Comparison of ENCODE assay signal across 8 cellular contexts in genomic region chr1:109532365-109533136, GRCh38. TPM values are rescaled to one million over a fixed set of nuclear protein-coding genes. Genes with fewer than 3 reads are reported as not detected.
DNase-seq lines count a peak whose midpoint lies in the region; ATAC-seq and TF ChIP-seq lines count a peak whose summit lies in the region.

No MANE protein-coding gene starts in this region.

- H3K4me1 Mint-ChIP-seq in activated CD8-positive, alpha-beta memory T cell treated with anti-CD3 and anti-CD28 coated beads, Interleukin-2, amount 10 ng/mL, durations not matched to agents 7 days and 5 days: peaks cover 23% of the 10 kb centered on the region
- peaks cover 2% of the 10 kb centered on the region for H3K4me1 Mint-ChIP-seq in endodermal cell

- no peaks in the 10 kb centered on the region for H3K36me3 ChIP-seq in BE2C
- H3K36me3 ChIP-seq in endodermal cell (ENCODE audit: control insufficient read depth, insufficient read depth, low read length): no peaks in the 10 kb centered on the region
- H3K36me3 ChIP-seq in mucosa of rectum (ENCODE audit: control insufficient read depth in 2 of 2, insufficient read depth in 2 of 2, low read length in 2 of 2): no peaks in the 10 kb centered on the region

- peak; percentile 98 for TF ChIP-seq CTCF in BE2C (IDR thresholded peaks at IDR 0.05; ENCODE audit: low read depth, low read length)
- TF ChIP-seq CTCF in endodermal cell (conservative IDR thresholded peaks at IDR 0.05): peak; percentile 82

- H3K27ac Mint-ChIP-seq in activated CD8-positive, alpha-beta memory T cell treated with anti-CD3 and anti-CD28 coated beads, Interleukin-2, amount 10 ng/mL, durations not matched to agents 7 days and 5 days: peak overlapping the region; percentile 91
- H3K27ac Mint-ChIP-seq in endodermal cell: peak overlapping the region; percentile 90

- peak; percentile 76 for ATAC-seq in GM19328 (IDR thresholded peaks at IDR 0.05; ENCODE audit: unreplicated experiment)
- ATAC-seq in activated CD8-positive, alpha-beta memory T cell treated with anti-CD3 and anti-CD28 coated beads, Interleukin-2, amount 10 ng/mL, durations not matched to agents 7 days and 5 days: peak; percentile 90

- CTCF ChIA-PET in activated CD8-positive, alpha-beta memory T cell treated with anti-CD3 and anti-CD28 coated beads, Interleukin-2, amount 10 ng/mL, durations not matched to agents 7 days and 5 days (lab: Charles Lee): interaction anchor here (0.6 to 46.0 kb wide), 80 partner anchors 8 to 840 kb away, joined by 3 to 1550 read pairs (median 5); partner anchors contain the start of genes AHCYL1, AMIGO1, AMPD2 and ATXN7L2

- H3K9ac ChIP-seq in endodermal cell (ENCODE audit: extremely low read depth, low read length, poor library complexity, severe bottlenecking) (no peak overlapping the region), mucosa of rectum (ENCODE audit: low read depth in 1 of 2, low read length in 2 of 2) (peak overlapping the region; percentile 20 to 42)

- H3K4me3 ChIP-seq in BE2C (ENCODE audit: low read depth, low read length): peak overlapping the region; percentile 37
- no peak overlapping the region for H3K4me3 ChIP-seq in endodermal cell (ENCODE audit: low read length)
- peak overlapping the region; percentile 45 to 62 for H3K4me3 ChIP-seq in mucosa of rectum (ENCODE audit: low read length in 2 of 2)

- H3K9me3 ChIP-seq in BE2C (no peaks in the 10 kb centered on the region), endodermal cell (ENCODE audit: control insufficient read depth, low read length) (no peaks in the 10 kb centered on the region), mucosa of rectum (ENCODE audit: control insufficient read depth in 2 of 2, low read length in 2 of 2) (no peaks in the 10 kb centered on the region)

- no peaks in the 10 kb centered on the region for H3K9me3 Mint-ChIP-seq in activated CD8-positive, alpha-beta memory T cell treated with anti-CD3 and anti-CD28 coated beads, Interleukin-2, amount 10 ng/mL, durations not matched to agents 7 days and 5 days (ENCODE audit: low read depth)
- H3K9me3 Mint-ChIP-seq in endodermal cell: no peaks in the 10 kb centered on the region

- 0 to 29% methylated on average over 1 to 12 of the region's 12 CpGs for WGBS in endodermal cell (ENCODE audit: insufficient coverage in 1 of 2, insufficient read length in 1 of 2), 2 experiments

- H3K27me3 Mint-ChIP-seq in activated CD8-positive, alpha-beta memory T cell treated with anti-CD3 and anti-CD28 coated beads, Interleukin-2, amount 10 ng/mL, durations not matched to agents 7 days and 5 days: no peaks in the 10 kb centered on the region
- H3K27me3 Mint-ChIP-seq in endodermal cell (ENCODE audit: insufficient read depth): no peaks in the 10 kb centered on the region

- H3K27ac ChIP-seq in endodermal cell (ENCODE audit: low read depth, low read length): no peak overlapping the region
- H3K27ac ChIP-seq in mucosa of rectum (ENCODE audit: low read depth in 2 of 2, low read length in 2 of 2): no peak overlapping the region

- no peaks in the 10 kb centered on the region for H3K36me3 Mint-ChIP-seq in activated CD8-positive, alpha-beta memory T cell treated with anti-CD3 and anti-CD28 coated beads, Interleukin-2, amount 10 ng/mL, durations not matched to agents 7 days and 5 days
- H3K36me3 Mint-ChIP-seq in endodermal cell (ENCODE audit: low read depth): no peaks in the 10 kb centered on the region

- peak; percentile 88 for DNase-seq in BE2C
- DNase-seq in HT1080 (ENCODE audit: low read depth): peak; percentile 74
- peak; percentile 47 to 56 for DNase-seq in NOMO-1 (lab: John Stamatoyannopoulos, UW; ENCODE audit: unreplicated experiment in 2 of 2)
- DNase-seq in activated CD8-positive, alpha-beta memory T cell treated with anti-CD3 and anti-CD28 coated beads, Interleukin-2, amount 10 ng/mL, durations not matched to agents 7 days and 5 days: peak; percentile 94
- DNase-seq in endodermal cell: peak; percentile 97
- peak; percentile 79 to 87 for DNase-seq in stimulated activated CD8-positive, alpha-beta memory T cell treated with anti-CD3 and anti-CD28 coated beads, Interleukin-2, amount 100 ng/mL, for 48 hours (ENCODE audit: low read depth in 2 of 2)

- H3K27me3 ChIP-seq in BE2C: no peaks in the 10 kb centered on the region
- H3K27me3 ChIP-seq in endodermal cell (ENCODE audit: control insufficient read depth, insufficient read depth, low read length, poor library complexity, severe bottlenecking): peaks cover 4% of the 10 kb centered on the region
- H3K27me3 ChIP-seq in mucosa of rectum (ENCODE audit: control insufficient read depth in 2 of 2, insufficient read depth in 2 of 2, low read length in 2 of 2): no peaks in the 10 kb centered on the region

- peak overlapping the region; percentile 48 for H3K4me3 Mint-ChIP-seq in activated CD8-positive, alpha-beta memory T cell treated with anti-CD3 and anti-CD28 coated beads, Interleukin-2, amount 10 ng/mL, durations not matched to agents 7 days and 5 days
- H3K4me3 Mint-ChIP-seq in endodermal cell: no peak overlapping the region

- H3K4me1 ChIP-seq in BE2C (peaks cover 19% of the 10 kb centered on the region), endodermal cell (ENCODE audit: control insufficient read depth, insufficient read depth, low read length) (peaks cover 3% of the 10 kb centered on the region), mucosa of rectum (ENCODE audit: control insufficient read depth in 2 of 2, insufficient read depth in 2 of 2, low read length in 2 of 2) (peaks cover 8 to 17% of the 10 kb centered on the region in 2 donors)

RNA-seq across cellular contexts. Expression of gene GPR61, which starts 7.1 kb away (rescaled TPM):
- 1.1 TPM for polyA plus RNA-seq in BE2C (2012; ENCODE audit: insufficient read depth, insufficient read length, low read depth)
- total RNA-seq in HT1080 (2014; rRNA removed; shearing (Covaris generic)): not detected in 2 replicates
- 0.02 TPM in 1 of 2 replicates, not detected in the other for polyA plus RNA-seq in HT1080 (2015; cell fraction: cytosol; rRNA removed)
- polyA plus RNA-seq in HT1080 (2015; cell fraction: nucleus; rRNA removed): 0.05 TPM in 1 of 2 replicates, not detected in the other
- under 1 TPM in 1 of 2 experiments, not detected in 1; 0.16 TPM for total RNA-seq in activated CD8-positive, alpha-beta memory T cell treated with anti-CD3 and anti-CD28 coated beads, Interleukin-2, amount 10 ng/mL, durations not matched to agents 7 days and 5 days
- total RNA-seq in endodermal cell: under 1 TPM in 1 of 2 donors, not detected in 1; 0.93 TPM
- 0.46 TPM for polyA plus RNA-seq in endodermal cell (2013, experiment 1 of 2)
- not detected for polyA plus RNA-seq in endodermal cell (2013, experiment 2 of 2)

RNA-seq across cellular contexts. Expression of gene GNAI3, which starts 15.9 kb away (rescaled TPM):
- polyA plus RNA-seq in BE2C (2012; ENCODE audit: insufficient read depth, insufficient read length, low read depth): 8.0 TPM
- 11.0 and 12.1 TPM in 2 replicates for total RNA-seq in HT1080 (2014; rRNA removed; shearing (Covaris generic))
- 10.7 and 11.8 TPM in 2 replicates for polyA plus RNA-seq in HT1080 (2015; cell fraction: cytosol; rRNA removed)
- 10.0 and 11.3 TPM in 2 replicates for polyA plus RNA-seq in HT1080 (2015; cell fraction: nucleus; rRNA removed)
- total RNA-seq in activated CD8-positive, alpha-beta memory T cell treated with anti-CD3 and anti-CD28 coated beads, Interleukin-2, amount 10 ng/mL, durations not matched to agents 7 days and 5 days: 1 to 10 TPM; 7.5 to 8.3 TPM
- 10 to 100 TPM; 10.1 to 10.9 TPM for total RNA-seq in endodermal cell
- 10.2 TPM for polyA plus RNA-seq in endodermal cell (2013, experiment 1 of 2)
- 9.9 TPM for polyA plus RNA-seq in endodermal cell (2013, experiment 2 of 2)

RNA-seq across cellular contexts. Expression of gene AMIGO1, which starts 23.0 kb away (rescaled TPM):
- 1.1 TPM for polyA plus RNA-seq in BE2C (2012; ENCODE audit: insufficient read depth, insufficient read length, low read depth)
- total RNA-seq in HT1080 (2014; rRNA removed; shearing (Covaris generic)): 1.4 and 2.0 TPM in 2 replicates
- 2.2 and 2.6 TPM in 2 replicates for polyA plus RNA-seq in HT1080 (2015; cell fraction: cytosol; rRNA removed)
- 2.4 TPM in 2 replicates for polyA plus RNA-seq in HT1080 (2015; cell fraction: nucleus; rRNA removed)
- under 1 TPM; 0.20 to 0.26 TPM for total RNA-seq in activated CD8-positive, alpha-beta memory T cell treated with anti-CD3 and anti-CD28 coated beads, Interleukin-2, amount 10 ng/mL, durations not matched to agents 7 days and 5 days
- 1 to 10 TPM; 2.4 to 2.7 TPM for total RNA-seq in endodermal cell
- polyA plus RNA-seq in endodermal cell (2013, experiment 1 of 2): 5.0 TPM
- 4.6 TPM for polyA plus RNA-seq in endodermal cell (2013, experiment 2 of 2)

RNA-seq across cellular contexts. Expression of gene CYB561D1, which starts 38.7 kb away (rescaled TPM):
- 10.3 TPM for polyA plus RNA-seq in BE2C (2012; ENCODE audit: insufficient read depth, insufficient read length, low read depth)
- 2.6 and 2.7 TPM in 2 replicates for total RNA-seq in HT1080 (2014; rRNA removed; shearing (Covaris generic))
- 5.4 and 7.8 TPM in 2 replicates for polyA plus RNA-seq in HT1080 (2015; cell fraction: cytosol; rRNA removed)
- polyA plus RNA-seq in HT1080 (2015; cell fraction: nucleus; rRNA removed): 11.0 and 14.0 TPM in 2 replicates
- total RNA-seq in activated CD8-positive, alpha-beta memory T cell treated with anti-CD3 and anti-CD28 coated beads, Interleukin-2, amount 10 ng/mL, durations not matched to agents 7 days and 5 days: 10 to 100 TPM; 11.0 to 15.0 TPM
- total RNA-seq in endodermal cell: 1 to 10 TPM; 4.8 to 6.5 TPM
- polyA plus RNA-seq in endodermal cell (2013, experiment 1 of 2): 6.7 TPM
- 6.3 TPM for polyA plus RNA-seq in endodermal cell (2013, experiment 2 of 2)

RNA-seq across cellular contexts. Expression of gene ATXN7L2, which starts 48.8 kb away (rescaled TPM):
- 68.4 TPM for polyA plus RNA-seq in BE2C (2012; ENCODE audit: insufficient read depth, insufficient read length, low read depth)
- total RNA-seq in HT1080 (2014; rRNA removed; shearing (Covaris generic)): 10.2 and 11.1 TPM in 2 replicates
- polyA plus RNA-seq in HT1080 (2015; cell fraction: cytosol; rRNA removed): 4.0 and 5.7 TPM in 2 replicates
- 19.2 and 21.9 TPM in 2 replicates for polyA plus RNA-seq in HT1080 (2015; cell fraction: nucleus; rRNA removed)
- 10 to 100 TPM; 10.4 to 11.1 TPM for total RNA-seq in activated CD8-positive, alpha-beta memory T cell treated with anti-CD3 and anti-CD28 coated beads, Interleukin-2, amount 10 ng/mL, durations not matched to agents 7 days and 5 days
- 1 to 10 TPM; 5.1 to 6.1 TPM for total RNA-seq in endodermal cell
- 13.4 TPM for polyA plus RNA-seq in endodermal cell (2013, experiment 1 of 2)
- polyA plus RNA-seq in endodermal cell (2013, experiment 2 of 2): 9.5 TPM
